ENCODE assay signal across 1 cellular context in genomic region chr15:52136471-52136993, GRCh38.
TF ChIP-seq lines count a peak whose summit lies in the region.

No MANE protein-coding gene starts in this region.

TF ChIP-seq in GM12878, 131 proteins besides CTCF, POLR2A, EP300 and RAD21:
- TF ChIP-seq, protein P1, sequence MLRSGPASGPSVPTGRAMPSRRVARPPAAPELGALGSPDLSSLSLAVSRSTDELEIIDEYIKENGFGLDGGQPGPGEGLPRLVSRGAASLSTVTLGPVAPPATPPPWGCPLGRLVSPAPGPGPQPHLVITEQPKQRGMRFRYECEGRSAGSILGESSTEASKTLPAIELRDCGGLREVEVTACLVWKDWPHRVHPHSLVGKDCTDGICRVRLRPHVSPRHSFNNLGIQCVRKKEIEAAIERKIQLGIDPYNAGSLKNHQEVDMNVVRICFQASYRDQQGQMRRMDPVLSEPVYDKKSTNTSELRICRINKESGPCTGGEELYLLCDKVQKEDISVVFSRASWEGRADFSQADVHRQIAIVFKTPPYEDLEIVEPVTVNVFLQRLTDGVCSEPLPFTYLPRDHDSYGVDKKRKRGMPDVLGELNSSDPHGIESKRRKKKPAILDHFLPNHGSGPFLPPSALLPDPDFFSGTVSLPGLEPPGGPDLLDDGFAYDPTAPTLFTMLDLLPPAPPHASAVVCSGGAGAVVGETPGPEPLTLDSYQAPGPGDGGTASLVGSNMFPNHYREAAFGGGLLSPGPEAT (IDR thresholded peaks at IDR 0.05; ENCODE audit: low read depth): no peak
- TF ChIP-seq TCF3 (IDR thresholded peaks at IDR 0.05; ENCODE audit: borderline replicate concordance, insufficient read depth, low read depth, low read length): no peak
- TF ChIP-seq IKZF1 (conservative IDR thresholded peaks at IDR 0.05): peak; percentile 16; the same call in 1 of the 2 replicates
- no peak for TF ChIP-seq JUND (IDR thresholded peaks at IDR 0.05; ENCODE audit: low read depth, low read length)
- TF ChIP-seq HDAC6 (IDR thresholded peaks at IDR 0.05; ENCODE audit: unreplicated experiment): no peak
